ENCODE assay signal across 8 cellular contexts in the genomic region with DNA sequence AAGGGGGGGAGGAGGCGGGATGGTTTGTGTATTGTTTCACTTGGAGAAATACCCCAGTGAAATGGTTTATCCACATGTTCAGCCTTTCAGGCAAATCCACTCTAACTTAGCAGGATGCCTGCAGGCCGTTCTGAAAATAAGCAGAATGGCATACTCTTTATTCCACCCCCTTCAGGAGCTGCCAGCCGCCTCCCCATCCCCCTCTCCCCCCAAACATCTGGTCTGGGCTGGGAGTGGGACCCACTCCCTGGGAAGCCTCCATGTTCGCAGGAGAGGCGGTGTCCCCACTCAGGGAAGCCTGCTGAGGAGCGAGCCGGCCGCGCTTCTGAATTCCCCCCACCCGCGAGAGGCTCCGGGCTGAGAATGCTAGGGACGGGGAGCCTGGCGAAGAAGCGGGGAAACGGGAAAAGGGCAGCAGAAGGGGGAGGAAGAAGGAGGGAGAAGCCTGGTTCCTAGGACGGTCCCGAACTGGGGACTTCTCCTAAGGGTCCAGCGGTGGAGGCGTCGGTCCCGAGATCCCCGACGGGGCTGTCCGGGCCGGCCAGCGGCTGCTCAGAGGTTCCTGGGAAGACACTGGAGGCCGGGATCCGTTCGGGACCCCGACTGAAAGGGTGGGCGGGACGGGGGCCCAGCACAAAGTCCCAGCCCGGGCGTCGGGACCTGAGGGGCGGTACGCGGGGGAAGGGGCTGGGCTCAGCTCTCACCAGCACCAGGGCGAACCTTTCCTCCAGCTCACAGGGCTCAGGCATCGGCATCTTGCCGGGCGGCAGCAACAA. TPM values are rescaled to one million over a fixed set of nuclear protein-coding genes. Genes with fewer than 3 reads are reported as not detected.
DNase-seq lines count a peak whose midpoint lies in the region; ATAC-seq, FAIRE-seq and TF ChIP-seq lines count a peak whose summit lies in the region.

No MANE protein-coding gene starts in this region.

- H3K4me1 ChIP-seq in Karpas-422 (ENCODE audit: low read length) = peaks cover 32% of the 10 kb centered on the region
- H3K4me1 ChIP-seq in aorta (ENCODE audit: control insufficient read depth in 1 of 2, insufficient read depth in 2 of 2, low read length in 2 of 2) = peaks cover 0 to 6% of the 10 kb centered on the region in 2 donors

- H3K27me3 ChIP-seq in Karpas-422 (ENCODE audit: low read length) (no peaks in the 10 kb centered on the region), aorta (ENCODE audit: control insufficient read depth in 1 of 2, insufficient read depth in 2 of 2, low read length in 1 of 2) (no peaks in the 10 kb centered on the region)

- no peaks in the 10 kb centered on the region for H3K9me3 Mint-ChIP-seq in natural killer cell treated with Interleukin-12 subunit alpha and Interleukin-12 subunit beta and Interleukin-15 and Interleukin-18, amount 100 ng/mL, for 72 hours

- H3K9ac ChIP-seq in Karpas-422 (ENCODE audit: low read length) = peak overlapping the region; percentile 78

- H3K9me2 ChIP-seq in Karpas-422 (replicated peaks; ENCODE audit: insufficient read depth, low read length) = no peaks in the 10 kb centered on the region

- no peak for TF ChIP-seq CTCF in fibroblast of villous mesenchyme (IDR thresholded peaks at IDR 0.05; ENCODE audit: insufficient read depth, low read depth, low read length)

- H3K4me1 Mint-ChIP-seq in natural killer cell treated with Interleukin-12 subunit alpha and Interleukin-12 subunit beta and Interleukin-15 and Interleukin-18, amount 100 ng/mL, for 72 hours (ENCODE audit: low read depth in 2 of 2) = peaks cover 44 to 50% of the 10 kb centered on the region in 2 donors

- H3K4me3 Mint-ChIP-seq in natural killer cell treated with Interleukin-12 subunit alpha and Interleukin-12 subunit beta and Interleukin-15 and Interleukin-18, amount 100 ng/mL, for 72 hours = peak overlapping the region; percentile 95

- peak overlapping the region; percentile 73 for H3K4me3 ChIP-seq in Karpas-422 (ENCODE audit: low read length)
- H3K4me3 ChIP-seq in fibroblast of villous mesenchyme (ENCODE audit: low read depth, low read length) = peak overlapping the region; percentile 83
- peak overlapping the region; percentile 56 to 57 for H3K4me3 ChIP-seq in aorta (ENCODE audit: low read length in 2 of 2)

- H3K36me3 ChIP-seq in Karpas-422 (ENCODE audit: insufficient read depth, low read length) = no peaks in the 10 kb centered on the region
- no peaks in the 10 kb centered on the region for H3K36me3 ChIP-seq in aorta (ENCODE audit: control insufficient read depth in 1 of 2, insufficient read depth in 2 of 2, low read length in 1 of 2)

- intact Hi-C loops in aorta (cut with DNase I) = loop anchor here (1.0 to 5.0 kb wide), 2 partner anchors 34 to 62 kb away; no protein-coding TSS in a partner anchor

- H3K9me3 ChIP-seq in Karpas-422 (ENCODE audit: low read length) (no peaks in the 10 kb centered on the region), aorta (ENCODE audit: control insufficient read depth, low read length) (no peaks in the 10 kb centered on the region)

- H2AFZ ChIP-seq in Karpas-422 (ENCODE audit: low read length) = peak overlapping the region; percentile 96; the same call in 1 of the 2 replicates

- H3K79me2 ChIP-seq in Karpas-422 (ENCODE audit: low read length) = no peaks in the 10 kb centered on the region

- no peak overlapping the region for H3K27ac ChIP-seq in Karpas-422 (ENCODE audit: low read length)
- H3K27ac ChIP-seq in aorta (ENCODE audit: low read depth in 1 of 2, low read length in 2 of 2) = peak overlapping the region in 1 of 2 donors; percentile 9

- FAIRE-seq in GM12891 (lab: Jason Lieb, UNC) = no peak

- no peak for TF ChIP-seq POLR2A in GM12891 (IDR thresholded peaks at IDR 0.05; ENCODE audit: low read depth, low read length)

- peak overlapping the region; percentile 83 for H3K4me2 ChIP-seq in Karpas-422 (ENCODE audit: low read depth, low read length, poor library complexity, severe bottlenecking)

- DNase-seq in D341Med (ENCODE audit: low spot score) (peak; percentile 72), Karpas-422 (peak; percentile 44), fibroblast of villous mesenchyme (ENCODE audit: low read depth) (peak; percentile 50), aorta (peak; percentile 58 to 81), GM12891 (ENCODE audit: insufficient read length, low spot score) (no peak)
- DNase-seq in activated T-cell treated with anti-CD3 and anti-CD28 coated beads, Interleukin-2, amount 50 U/mL, for 1 hour = peak; percentile 41
- no peak for DNase-seq in natural killer cell treated with Interleukin-12 subunit alpha and Interleukin-12 subunit beta and Interleukin-15 and Interleukin-18, amount 100 ng/mL, for 72 hours (ENCODE audit: low spot score)

- no peaks in the 10 kb centered on the region for H3K36me3 Mint-ChIP-seq in natural killer cell treated with Interleukin-12 subunit alpha and Interleukin-12 subunit beta and Interleukin-15 and Interleukin-18, amount 100 ng/mL, for 72 hours

- H4K20me1 ChIP-seq in Karpas-422 (ENCODE audit: insufficient read depth, low read depth, low read length) = peaks cover 11% of the 10 kb centered on the region; the same call in 1 of the 2 replicates

- H3K27ac Mint-ChIP-seq in natural killer cell treated with Interleukin-12 subunit alpha and Interleukin-12 subunit beta and Interleukin-15 and Interleukin-18, amount 100 ng/mL, for 72 hours = peak overlapping the region; percentile 91 to 95

- peaks cover 11 to 12% of the 10 kb centered on the region in 2 donors for H3K27me3 Mint-ChIP-seq in natural killer cell treated with Interleukin-12 subunit alpha and Interleukin-12 subunit beta and Interleukin-15 and Interleukin-18, amount 100 ng/mL, for 72 hours

- 0 to 2% methylated on average over 37 to 43 of the region's 43 CpGs for WGBS in aorta, 2 donors

- ATAC-seq in GM21619 (IDR thresholded peaks at IDR 0.05; ENCODE audit: unreplicated experiment) = peak; percentile 15
- ATAC-seq in natural killer cell treated with Interleukin-12 subunit alpha and Interleukin-12 subunit beta and Interleukin-15 and Interleukin-18, amount 100 ng/mL, for 72 hours = peak; percentile 3 to 37
- peak; percentile 42 for ATAC-seq in aorta (ENCODE audit: low FRiP score)

TF ChIP-seq in GM12891, 5 proteins besides CTCF, POLR2A, EP300 and RAD21:
- TF ChIP-seq PAX5 (IDR thresholded peaks at IDR 0.05; ENCODE audit: insufficient read depth, low read length, severe bottlenecking) (no peak), POU2F2 (IDR thresholded peaks at IDR 0.05; ENCODE audit: low read depth, low read length) (no peak), SPI1 (IDR thresholded peaks at IDR 0.05; ENCODE audit: low read depth, low read length) (no peak), TAF1 (IDR thresholded peaks at IDR 0.05; ENCODE audit: low read depth, low read length) (no peak), POLR2AphosphoS5 (IDR thresholded peaks at IDR 0.05; ENCODE audit: low read depth, low read length) (no peak; the same call in 1 of the 2 replicates)

RNA-seq across cellular contexts. Expression of gene FMNL3, which starts 0.7 kb away (rescaled TPM):
- total RNA-seq in Karpas-422 (2014; rRNA removed; shearing (Covaris generic); ENCODE audit: low replicate concordance) = 6.7 and 11.4 TPM in 2 replicates
- total RNA-seq in fibroblast of villous mesenchyme (22.5 and 28.7 TPM in 2 replicates), aorta (10 to 100 TPM; 31.4 to 53.9 TPM)
- total RNA-seq in natural killer cell treated with Interleukin-12 subunit alpha and Interleukin-12 subunit beta and Interleukin-15 and Interleukin-18, amount 100 ng/mL, for 72 hours = 100 to 1,000 TPM in 1 of 2 donors, 10 to 100 TPM in 1; 86.9 to 123 TPM
- 10 to 100 TPM in 1 of 2 donors, 1 to 10 TPM in 1; 6.5 to 10.4 TPM for polyA plus RNA-seq in aorta
- polyA plus RNA-seq in GM12891 (2012; ENCODE audit: low read depth, missing spikeins) = 40.1 TPM

RNA-seq across cellular contexts. Expression of gene TMBIM6, which starts 34.8 kb away (rescaled TPM):
- total RNA-seq in Karpas-422 (2014; rRNA removed; shearing (Covaris generic); ENCODE audit: low replicate concordance) = 180 and 386 TPM in 2 replicates
- 377 and 506 TPM in 2 replicates for total RNA-seq in fibroblast of villous mesenchyme
- total RNA-seq in natural killer cell treated with Interleukin-12 subunit alpha and Interleukin-12 subunit beta and Interleukin-15 and Interleukin-18, amount 100 ng/mL, for 72 hours = 100 to 1,000 TPM; 357 to 452 TPM
- total RNA-seq in aorta = 100 to 1,000 TPM; 290 to 325 TPM
- 100 to 1,000 TPM; 114 to 163 TPM for polyA plus RNA-seq in aorta
- polyA plus RNA-seq in GM12891 (2012; ENCODE audit: low read depth, missing spikeins) = 188 TPM

Comparison
In these comparisons a context has a peak if more than half of its experiments do, and no peak if none do; other contexts are left out.
1. DNase-seq: peak in D341Med (single experiment), Karpas-422 (single experiment), activated T-cell treated with anti-CD3 and anti-CD28 coated beads, Interleukin-2, amount 50 U/mL, for 1 hour (single experiment), fibroblast of villous mesenchyme (single experiment) and aorta (2 of 2); none in natural killer cell treated with Interleukin-12 subunit alpha and Interleukin-12 subunit beta and Interleukin-15 and Interleukin-18, amount 100 ng/mL, for 72 hours (single experiment) and GM12891 (single experiment).
2. Peak in every context shown above with its lines, with median percentiles within 50 percentile points of each other: ATAC-seq and H3K4me3 ChIP-seq.